ENCODE assay signal across 1 cellular context in genomic region chr16:4307215-4308037, GRCh38.
A peak's percentile ranks its signal among the peaks of the same experiment; 100 is the strongest.
TF ChIP-seq lines count a peak whose summit lies in the region.

No MANE protein-coding gene starts in this region.

TF ChIP-seq in WTC11, 78 proteins besides CTCF, POLR2A, EP300 and RAD21 (continued from another document and continues in another):
- TF ChIP-seq, protein P1, sequence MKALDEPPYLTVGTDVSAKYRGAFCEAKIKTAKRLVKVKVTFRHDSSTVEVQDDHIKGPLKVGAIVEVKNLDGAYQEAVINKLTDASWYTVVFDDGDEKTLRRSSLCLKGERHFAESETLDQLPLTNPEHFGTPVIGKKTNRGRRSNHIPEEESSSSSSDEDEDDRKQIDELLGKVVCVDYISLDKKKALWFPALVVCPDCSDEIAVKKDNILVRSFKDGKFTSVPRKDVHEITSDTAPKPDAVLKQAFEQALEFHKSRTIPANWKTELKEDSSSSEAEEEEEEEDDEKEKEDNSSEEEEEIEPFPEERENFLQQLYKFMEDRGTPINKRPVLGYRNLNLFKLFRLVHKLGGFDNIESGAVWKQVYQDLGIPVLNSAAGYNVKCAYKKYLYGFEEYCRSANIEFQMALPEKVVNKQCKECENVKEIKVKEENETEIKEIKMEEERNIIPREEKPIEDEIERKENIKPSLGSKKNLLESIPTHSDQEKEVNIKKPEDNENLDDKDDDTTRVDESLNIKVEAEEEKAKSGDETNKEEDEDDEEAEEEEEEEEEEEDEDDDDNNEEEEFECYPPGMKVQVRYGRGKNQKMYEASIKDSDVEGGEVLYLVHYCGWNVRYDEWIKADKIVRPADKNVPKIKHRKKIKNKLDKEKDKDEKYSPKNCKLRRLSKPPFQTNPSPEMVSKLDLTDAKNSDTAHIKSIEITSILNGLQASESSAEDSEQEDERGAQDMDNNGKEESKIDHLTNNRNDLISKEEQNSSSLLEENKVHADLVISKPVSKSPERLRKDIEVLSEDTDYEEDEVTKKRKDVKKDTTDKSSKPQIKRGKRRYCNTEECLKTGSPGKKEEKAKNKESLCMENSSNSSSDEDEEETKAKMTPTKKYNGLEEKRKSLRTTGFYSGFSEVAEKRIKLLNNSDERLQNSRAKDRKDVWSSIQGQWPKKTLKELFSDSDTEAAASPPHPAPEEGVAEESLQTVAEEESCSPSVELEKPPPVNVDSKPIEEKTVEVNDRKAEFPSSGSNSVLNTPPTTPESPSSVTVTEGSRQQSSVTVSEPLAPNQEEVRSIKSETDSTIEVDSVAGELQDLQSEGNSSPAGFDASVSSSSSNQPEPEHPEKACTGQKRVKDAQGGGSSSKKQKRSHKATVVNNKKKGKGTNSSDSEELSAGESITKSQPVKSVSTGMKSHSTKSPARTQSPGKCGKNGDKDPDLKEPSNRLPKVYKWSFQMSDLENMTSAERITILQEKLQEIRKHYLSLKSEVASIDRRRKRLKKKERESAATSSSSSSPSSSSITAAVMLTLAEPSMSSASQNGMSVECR (CRISPR knock-in tag; IDR thresholded peaks at IDR 0.05; ENCODE audit: borderline replicate concordance), result no peak; the same call in 1 of the 2 replicates
- TF ChIP-seq, protein P2, sequence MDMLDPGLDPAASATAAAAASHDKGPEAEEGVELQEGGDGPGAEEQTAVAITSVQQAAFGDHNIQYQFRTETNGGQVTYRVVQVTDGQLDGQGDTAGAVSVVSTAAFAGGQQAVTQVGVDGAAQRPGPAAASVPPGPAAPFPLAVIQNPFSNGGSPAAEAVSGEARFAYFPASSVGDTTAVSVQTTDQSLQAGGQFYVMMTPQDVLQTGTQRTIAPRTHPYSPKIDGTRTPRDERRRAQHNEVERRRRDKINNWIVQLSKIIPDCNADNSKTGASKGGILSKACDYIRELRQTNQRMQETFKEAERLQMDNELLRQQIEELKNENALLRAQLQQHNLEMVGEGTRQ (CRISPR knock-in tag; IDR thresholded peaks at IDR 0.05), result peak; percentile 34; the same call in 1 of the 2 replicates
- TF ChIP-seq ZNF512 (CRISPR knock-in tag; IDR thresholded peaks at IDR 0.05; ENCODE audit: borderline replicate concordance), result no peak
- TF ChIP-seq, protein P3, sequence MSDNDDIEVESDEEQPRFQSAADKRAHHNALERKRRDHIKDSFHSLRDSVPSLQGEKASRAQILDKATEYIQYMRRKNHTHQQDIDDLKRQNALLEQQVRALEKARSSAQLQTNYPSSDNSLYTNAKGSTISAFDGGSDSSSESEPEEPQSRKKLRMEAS (CRISPR knock-in tag; IDR thresholded peaks at IDR 0.05), result 0 out of 2 replicates have a peak, but pooled peaks have one; percentile 13
- no peak for TF ChIP-seq ELF4 (CRISPR knock-in tag; IDR thresholded peaks at IDR 0.05; ENCODE audit: low read depth)
- TF ChIP-seq ETV6 (CRISPR knock-in tag; IDR thresholded peaks at IDR 0.05), result peak; percentile 12; the same call in 1 of the 2 replicates
- no peak for TF ChIP-seq NFATC4 (CRISPR knock-in tag; IDR thresholded peaks at IDR 0.05)
- no peak for TF ChIP-seq TEAD4 (CRISPR knock-in tag; IDR thresholded peaks at IDR 0.05)
- TF ChIP-seq ZNF423 (CRISPR knock-in tag; IDR thresholded peaks at IDR 0.05), result peak; percentile 39; the same call in 1 of the 2 replicates
- TF ChIP-seq TEAD1 (CRISPR knock-in tag; IDR thresholded peaks at IDR 0.05), result 0 out of 2 replicates have a peak, but pooled peaks have one; percentile 9
- no peak for TF ChIP-seq HMGA2 (CRISPR knock-in tag; IDR thresholded peaks at IDR 0.05)
- TF ChIP-seq, protein P4, sequence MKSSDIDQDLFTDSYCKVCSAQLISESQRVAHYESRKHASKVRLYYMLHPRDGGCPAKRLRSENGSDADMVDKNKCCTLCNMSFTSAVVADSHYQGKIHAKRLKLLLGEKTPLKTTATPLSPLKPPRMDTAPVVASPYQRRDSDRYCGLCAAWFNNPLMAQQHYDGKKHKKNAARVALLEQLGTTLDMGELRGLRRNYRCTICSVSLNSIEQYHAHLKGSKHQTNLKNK (CRISPR knock-in tag; IDR thresholded peaks at IDR 0.05), result no peak
- TF ChIP-seq NR2C2 (CRISPR knock-in tag; IDR thresholded peaks at IDR 0.05), result no peak
- TF ChIP-seq HMGXB4 (CRISPR knock-in tag; IDR thresholded peaks at IDR 0.05), result no peak
- no peak for TF ChIP-seq ZNF396 (CRISPR knock-in tag; IDR thresholded peaks at IDR 0.05; ENCODE audit: borderline replicate concordance)
- no peak for TF ChIP-seq CDX4 (CRISPR knock-in tag; IDR thresholded peaks at IDR 0.05; ENCODE audit: borderline replicate concordance)
- TF ChIP-seq ZNF532 (CRISPR knock-in tag; IDR thresholded peaks at IDR 0.05; ENCODE audit: borderline replicate concordance), result no peak
- no peak for TF ChIP-seq MXD4 (CRISPR knock-in tag; IDR thresholded peaks at IDR 0.05; ENCODE audit: borderline replicate concordance)
- TF ChIP-seq ZNF219 (CRISPR knock-in tag; IDR thresholded peaks at IDR 0.05; ENCODE audit: borderline replicate concordance), result no peak
- TF ChIP-seq CBFB (CRISPR knock-in tag; IDR thresholded peaks at IDR 0.05; ENCODE audit: low read depth), result no peak
- no peak for TF ChIP-seq AFF4 (CRISPR knock-in tag; IDR thresholded peaks at IDR 0.05; ENCODE audit: borderline replicate concordance)
- TF ChIP-seq ATF2 (CRISPR knock-in tag; IDR thresholded peaks at IDR 0.05; ENCODE audit: borderline replicate concordance, low read depth), result no peak
- TF ChIP-seq E2F4 (CRISPR knock-in tag; IDR thresholded peaks at IDR 0.05; ENCODE audit: borderline replicate concordance, low read depth), result no peak
- TF ChIP-seq FOXP4 (CRISPR knock-in tag; IDR thresholded peaks at IDR 0.05), result no peak
- no peak for TF ChIP-seq MYBL2 (CRISPR knock-in tag; IDR thresholded peaks at IDR 0.05)
- no peak for TF ChIP-seq TP53 (CRISPR knock-in tag; IDR thresholded peaks at IDR 0.05)
- TF ChIP-seq NR3C1 (CRISPR knock-in tag; conservative IDR thresholded peaks at IDR 0.05; ENCODE audit: low read depth), result no peak
- TF ChIP-seq IRF2 (CRISPR knock-in tag; IDR thresholded peaks at IDR 0.05; ENCODE audit: borderline replicate concordance, low read depth), result no peak
- TF ChIP-seq RELA (CRISPR knock-in tag; IDR thresholded peaks at IDR 0.05; ENCODE audit: borderline replicate concordance), result no peak
- TF ChIP-seq SMAD4 (CRISPR knock-in tag; IDR thresholded peaks at IDR 0.05), result no peak
- TF ChIP-seq SP1 (CRISPR knock-in tag; conservative IDR thresholded peaks at IDR 0.05), result peak; percentile 84
